1 cellular context compared by ENCODE assay signal in the genomic region with DNA sequence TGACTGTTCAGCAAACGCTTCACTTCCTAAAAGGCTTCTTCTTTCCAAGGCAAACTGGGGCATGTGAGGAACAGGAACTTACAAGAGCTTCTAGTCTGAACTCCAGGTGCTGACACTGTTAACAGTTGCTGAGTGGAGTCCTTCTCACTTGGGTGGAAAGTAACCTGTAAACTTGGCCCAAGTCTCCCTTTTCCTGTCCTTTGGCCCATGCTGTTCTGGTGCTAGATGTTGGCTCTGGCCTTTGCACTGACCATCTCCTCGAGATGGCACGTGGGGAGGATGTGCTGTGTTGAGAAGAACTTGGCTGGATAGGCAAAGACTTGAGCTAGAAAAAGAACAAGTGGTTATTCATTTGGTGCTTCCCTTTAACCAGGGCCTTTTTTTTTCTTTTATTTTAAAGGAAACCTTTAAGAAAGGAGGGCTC.
TF ChIP-seq lines count a peak whose summit lies in the region.

No MANE protein-coding gene starts in this region.

TF ChIP-seq in SK-N-SH, 30 proteins besides CTCF, POLR2A, EP300 and RAD21 (continued from another document):
- TF ChIP-seq, protein P1, sequence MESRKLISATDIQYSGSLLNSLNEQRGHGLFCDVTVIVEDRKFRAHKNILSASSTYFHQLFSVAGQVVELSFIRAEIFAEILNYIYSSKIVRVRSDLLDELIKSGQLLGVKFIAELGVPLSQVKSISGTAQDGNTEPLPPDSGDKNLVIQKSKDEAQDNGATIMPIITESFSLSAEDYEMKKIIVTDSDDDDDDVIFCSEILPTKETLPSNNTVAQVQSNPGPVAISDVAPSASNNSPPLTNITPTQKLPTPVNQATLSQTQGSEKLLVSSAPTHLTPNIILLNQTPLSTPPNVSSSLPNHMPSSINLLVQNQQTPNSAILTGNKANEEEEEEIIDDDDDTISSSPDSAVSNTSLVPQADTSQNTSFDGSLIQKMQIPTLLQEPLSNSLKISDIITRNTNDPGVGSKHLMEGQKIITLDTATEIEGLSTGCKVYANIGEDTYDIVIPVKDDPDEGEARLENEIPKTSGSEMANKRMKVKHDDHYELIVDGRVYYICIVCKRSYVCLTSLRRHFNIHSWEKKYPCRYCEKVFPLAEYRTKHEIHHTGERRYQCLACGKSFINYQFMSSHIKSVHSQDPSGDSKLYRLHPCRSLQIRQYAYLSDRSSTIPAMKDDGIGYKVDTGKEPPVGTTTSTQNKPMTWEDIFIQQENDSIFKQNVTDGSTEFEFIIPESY (IDR thresholded peaks at IDR 0.05; ENCODE audit: borderline replicate concordance, low read depth): no peak
- no peak for TF ChIP-seq FOSL2 (IDR thresholded peaks at IDR 0.05; ENCODE audit: borderline replicate concordance, low read depth)
- no peak for TF ChIP-seq FOXM1 (IDR thresholded peaks at IDR 0.05; ENCODE audit: low read depth)
- TF ChIP-seq ELF1 (IDR thresholded peaks at IDR 0.05): no peak
- TF ChIP-seq, protein P2, sequence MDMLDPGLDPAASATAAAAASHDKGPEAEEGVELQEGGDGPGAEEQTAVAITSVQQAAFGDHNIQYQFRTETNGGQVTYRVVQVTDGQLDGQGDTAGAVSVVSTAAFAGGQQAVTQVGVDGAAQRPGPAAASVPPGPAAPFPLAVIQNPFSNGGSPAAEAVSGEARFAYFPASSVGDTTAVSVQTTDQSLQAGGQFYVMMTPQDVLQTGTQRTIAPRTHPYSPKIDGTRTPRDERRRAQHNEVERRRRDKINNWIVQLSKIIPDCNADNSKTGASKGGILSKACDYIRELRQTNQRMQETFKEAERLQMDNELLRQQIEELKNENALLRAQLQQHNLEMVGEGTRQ (IDR thresholded peaks at IDR 0.05; ENCODE audit: borderline replicate concordance, low read depth, low read length): no peak
- no peak for TF ChIP-seq RXRA (IDR thresholded peaks at IDR 0.05; ENCODE audit: borderline replicate concordance, low read depth)
